In the genomic region with DNA sequence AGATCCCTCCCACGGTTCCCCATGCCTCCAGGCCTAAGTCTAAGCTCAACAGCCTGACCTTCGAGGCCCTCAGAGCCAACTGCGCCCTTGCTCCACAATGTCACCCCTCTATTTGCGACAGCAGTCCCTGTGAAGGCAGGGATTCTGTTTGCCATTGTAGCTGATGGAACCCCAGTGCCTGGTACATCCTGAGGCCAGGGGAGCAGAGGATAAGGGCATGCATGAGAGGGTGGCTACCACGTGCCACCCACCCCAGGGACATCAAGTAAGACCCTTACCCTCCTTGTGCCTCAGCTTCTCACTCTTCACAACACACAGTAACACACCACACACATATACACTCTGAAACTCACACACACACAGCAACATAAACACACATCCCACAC, we compare ENCODE assay signal across 19 cellular contexts.
"Had no signal": no experiment of that assay in that cellular context is flagged by ENCODE, and none has a peak within 500 bp of the region (broad histone marks: within the 10 kb centered on the region; RNA-seq: fewer than 3 reads in every experiment).

No MANE protein-coding gene starts in this region.

- H3K4me1 ChIP-seq: ascending aorta, breast epithelium, lower lobe of right lung, parathyroid adenoma, sigmoid colon had no signal

- H3K4me3 ChIP-seq: ascending aorta, breast epithelium, lower lobe of right lung, sigmoid colon, spleen had no signal

- H3K36me3 Mint-ChIP-seq: stimulated activated naive B cell treated with anti-CD40 and anti-IgM and Interleukin-4, amounts not matched to agents 10 μg/mL and 1 μg/mL and 100 μg/mL, for 72 hours had no signal

- H3K4me3 Mint-ChIP-seq: activated T-cell treated with anti-CD3 and anti-CD28 coated beads, Interleukin-2, amount 50 U/mL, for 72 hours; effector memory CD8-positive, alpha-beta T cell; stimulated activated naive B cell treated with anti-CD40 and anti-IgM and Interleukin-4, amounts not matched to agents 10 μg/mL and 1 μg/mL and 100 μg/mL, for 72 hours; T-helper 17 cell had no signal

- H3K36me3 ChIP-seq: ascending aorta, breast epithelium, lower lobe of right lung, sigmoid colon, spleen had no signal

- H3K9me3 Mint-ChIP-seq: activated T-cell treated with anti-CD3 and anti-CD28 coated beads, Interleukin-2, amount 50 U/mL, for 72 hours; effector memory CD8-positive, alpha-beta T cell; stimulated activated naive B cell treated with anti-CD40 and anti-IgM and Interleukin-4, amounts not matched to agents 10 μg/mL and 1 μg/mL and 100 μg/mL, for 72 hours had no signal

- H3K9ac ChIP-seq: parathyroid adenoma had no signal

- H3K27ac Mint-ChIP-seq: activated T-cell treated with anti-CD3 and anti-CD28 coated beads, Interleukin-2, amount 50 U/mL, for 72 hours; effector memory CD8-positive, alpha-beta T cell; stimulated activated naive B cell treated with anti-CD40 and anti-IgM and Interleukin-4, amounts not matched to agents 10 μg/mL and 1 μg/mL and 100 μg/mL, for 72 hours; T-helper 17 cell had no signal

- DNase-seq: activated CD4-positive, alpha-beta T cell treated with anti-CD3 and anti-CD28 coated beads for 1 hour; activated CD4-positive, alpha-beta T cell treated with anti-CD3 and anti-CD28 coated beads, Interleukin-2, amount 50 U/mL, for 4 hours; activated effector memory CD4-positive, alpha-beta T cell treated with anti-CD3 and anti-CD28 coated beads, Interleukin-2, amount 50 U/mL, for 16 hours; activated naive CD4-positive, alpha-beta T cell treated with anti-CD3 and anti-CD28 coated beads, Interleukin-2, amount 50 U/mL, for 16 hours; activated T-cell treated with anti-CD3 and anti-CD28 coated beads, Interleukin-2, amount 50 U/mL, for 72 hours; cerebellar nuclear complex; effector memory CD8-positive, alpha-beta T cell; left cardiac atrium; midbrain; sigmoid colon; stimulated activated CD4-positive, alpha-beta T cell treated with anti-CD3 and anti-CD28 coated beads, Interleukin-4, amount 100 ng/mL, for 4 hours; stimulated activated naive B cell treated with anti-CD40 and anti-IgM and Interleukin-4, amounts not matched to agents 10 μg/mL and 1 μg/mL and 100 μg/mL, for 72 hours; T-helper 17 cell had no signal

- H3K27ac ChIP-seq: ascending aorta, breast epithelium, lower lobe of right lung, parathyroid adenoma, sigmoid colon, VCaP had no signal

- H3K27me3 ChIP-seq: ascending aorta, breast epithelium had no signal

- H3K9me3 ChIP-seq: ascending aorta, breast epithelium, lower lobe of right lung, sigmoid colon, spleen had no signal
